22 cellular contexts compared by ENCODE assay signal in genomic region chr12:49256274-49256637, GRCh38. TPM values are rescaled to one million over a fixed set of nuclear protein-coding genes. Genes with fewer than 3 reads are reported as not detected.
DNase-seq lines count a peak whose midpoint lies in the region; ATAC-seq and TF ChIP-seq lines count a peak whose summit lies in the region.
"Had no signal": no experiment of that assay in that cellular context is flagged by ENCODE, and none has a peak within 500 bp of the region (broad histone marks: within the 10 kb centered on the region; RNA-seq: fewer than 3 reads in every experiment).

No MANE protein-coding gene starts in this region.

- H3K36me3 Mint-ChIP-seq in H9 (ENCODE audit: insufficient read depth in 1 of 3, low read depth in 3 of 3): no peaks in the 10 kb centered on the region
- H3K36me3 Mint-ChIP-seq: CD4-positive, alpha-beta memory T cell had no signal

- H2BK20ac ChIP-seq in H9 (ENCODE audit: low read depth, low read length, poor library complexity, severe bottlenecking): no peak overlapping the region

- H3K9me3 ChIP-seq in SK-N-MC (ENCODE audit: low read depth, low read length): no peaks in the 10 kb centered on the region
- H3K9me3 ChIP-seq in H9 (ENCODE audit: control insufficient read depth, low read depth, low read length): no peaks in the 10 kb centered on the region
- no peaks in the 10 kb centered on the region for H3K9me3 ChIP-seq in smooth muscle cell (replicated peaks; ENCODE audit: low read depth)
- H3K9me3 ChIP-seq: BLaER1, MG63, SJCRH30 had no signal

- H3F3A ChIP-seq in smooth muscle cell (ENCODE audit: low read depth): no peaks in the 10 kb centered on the region

- no peaks in the 10 kb centered on the region for H3K4me1 ChIP-seq in H9 (ENCODE audit: insufficient read depth, low read length)
- peaks cover 14% of the 10 kb centered on the region for H3K4me1 ChIP-seq in smooth muscle cell (ENCODE audit: low read depth)
- H3K4me1 ChIP-seq: SJCRH30 had no signal

- DNase-seq in left ventricle myocardium superior (no peak), left cardiac atrium (no peak), SK-N-MC (ENCODE audit: low read depth, low spot score) (no peak), globus pallidus (ENCODE audit: low spot score) (peak; percentile 9), H9 (no peak), smooth muscle cell (lab: John Stamatoyannopoulos, UW; ENCODE audit: unreplicated experiment) (no peak)
- DNase-seq: CD4-positive, alpha-beta memory T cell; DMS153; GOT3; Kasumi-1; MG63; NCI-H1092 treated with DMSO at 0.1 percent for 48 hours; NCI-H146; NCI-H2029; NCI-H226; NCI-H510A treated with DMSO at 0.1 percent for 48 hours; NCI-H748 treated with DMSO at 0.1 percent for 48 hours; SJCRH30 had no signal

- no peak overlapping the region for H4K5ac ChIP-seq in H9 (ENCODE audit: insufficient read length, low read depth, low read length)

- no peak overlapping the region for H3K4ac ChIP-seq in H9 (ENCODE audit: low read depth, low read length)

- H3K27ac ChIP-seq in SK-N-MC (peak overlapping the region; percentile 36; the same call in 1 of the 2 replicates), H9 (ENCODE audit: insufficient read length, low read depth, low read length) (no peak overlapping the region), smooth muscle cell (ENCODE audit: low read depth) (no peak overlapping the region)
- H3K27ac ChIP-seq: BLaER1, SJCRH30 had no signal

- H3K18ac ChIP-seq in H9 (ENCODE audit: insufficient read length, low read depth, low read length): no peak overlapping the region

- no peak overlapping the region for H3K14ac ChIP-seq in H9 (ENCODE audit: insufficient read depth, low read length)

- H3K36me3 ChIP-seq in SK-N-MC (ENCODE audit: insufficient read depth, low read length): no peaks in the 10 kb centered on the region
- no peaks in the 10 kb centered on the region for H3K36me3 ChIP-seq in smooth muscle cell (ENCODE audit: low read depth)
- H3K36me3 ChIP-seq: BLaER1, MG63, SJCRH30 had no signal

- H3K4me2 ChIP-seq in H9 (ENCODE audit: insufficient read depth, insufficient read length, low read length) (no peak overlapping the region), smooth muscle cell (no peak overlapping the region)
- H3K4me2 ChIP-seq: BLaER1 had no signal

- no peak overlapping the region for H3K4me3 ChIP-seq in SK-N-MC
- no peak overlapping the region for H3K4me3 ChIP-seq in smooth muscle cell
- H3K4me3 ChIP-seq: BLaER1, MG63, SJCRH30 had no signal

- no peak overlapping the region for H2BK15ac ChIP-seq in H9 (ENCODE audit: low read depth, low read length)

- no peak overlapping the region for H3K9ac ChIP-seq in SK-N-MC (ENCODE audit: insufficient read length)
- H3K9ac ChIP-seq in H9 (ENCODE audit: extremely low read depth, insufficient read length, low read length): no peak overlapping the region
- H3K9ac ChIP-seq in smooth muscle cell (ENCODE audit: low read depth): no peak overlapping the region
- H3K9ac ChIP-seq: BLaER1 had no signal

- no peak overlapping the region for H2BK120ac ChIP-seq in H9 (ENCODE audit: low read depth, low read length, poor library complexity, severe bottlenecking)

- H3T11ph ChIP-seq in H9 (ENCODE audit: low read length): no peak overlapping the region

- H2AFZ ChIP-seq in H9 (ENCODE audit: low read length) (no peak overlapping the region), smooth muscle cell (ENCODE audit: low read depth) (no peak overlapping the region)

- H2AK5ac ChIP-seq in H9 (ENCODE audit: insufficient read length, low read length): no peak overlapping the region

- H3K4me3 Mint-ChIP-seq in H9: no peak overlapping the region
- H3K4me3 Mint-ChIP-seq: CD4-positive, alpha-beta memory T cell had no signal

- H3K27me3 Mint-ChIP-seq in H9 (ENCODE audit: low read depth): no peaks in the 10 kb centered on the region

- H3K9me3 Mint-ChIP-seq in H9: no peaks in the 10 kb centered on the region
- H3K9me3 Mint-ChIP-seq: CD4-positive, alpha-beta memory T cell had no signal

- intact Hi-C loops in left ventricle myocardium superior (cut with micrococcal nuclease): no loop called here
- intact Hi-C loops in left cardiac atrium (cut with DNase I): no loop called here

- no peaks in the 10 kb centered on the region for H3K27me3 ChIP-seq in H9 (ENCODE audit: insufficient read depth, low read length)
- no peaks in the 10 kb centered on the region for H3K27me3 ChIP-seq in smooth muscle cell (ENCODE audit: low read depth)
- H3K27me3 ChIP-seq: BLaER1, MG63, SJCRH30 had no signal

- ATAC-seq in left ventricle myocardium superior: peak; percentile 41
- no peak for ATAC-seq in left cardiac atrium
- no peak for ATAC-seq in HG02852 (IDR thresholded peaks at IDR 0.05; ENCODE audit: unreplicated experiment)
- no peak for ATAC-seq in GM21723 (IDR thresholded peaks at IDR 0.05; ENCODE audit: unreplicated experiment)
- ATAC-seq: HCT116 had no signal

- no peak overlapping the region for H4K8ac ChIP-seq in H9 (replicated peaks; ENCODE audit: insufficient read length, low read depth, low read length)

- TF ChIP-seq CTCF in H9 (conservative IDR thresholded peaks at IDR 0.05) (no peak), smooth muscle cell (IDR thresholded peaks at IDR 0.05; ENCODE audit: borderline replicate concordance, insufficient read depth, poor library complexity, severe bottlenecking) (no peak)

- peaks cover 6 to 10% of the 10 kb centered on the region in 2 experiments for H3K4me1 Mint-ChIP-seq in H9

- H2BK5ac ChIP-seq in H9 (ENCODE audit: insufficient read length, low read length): no peak overlapping the region

- no peaks in the 10 kb centered on the region for H3K79me1 ChIP-seq in H9 (ENCODE audit: insufficient read depth, low read depth, low read length, poor library complexity, severe bottlenecking)

- no peak overlapping the region for H2BK12ac ChIP-seq in H9 (ENCODE audit: insufficient read length, low read depth, low read length)

- WGBS in H9 (ENCODE audit: extremely low coverage, insufficient read length, low lambda C conversion rate): no CpG with 5 or more reads among the region's 5 CpGs
- WGBS in smooth muscle cell (ENCODE audit: low lambda C conversion rate): 95% methylated on average over 5 of the region's 5 CpGs

- peak overlapping the region in 1 of 3 experiments; percentile 34; a peak in 1 of 7 replicates for H3K27ac Mint-ChIP-seq in H9
- H3K27ac Mint-ChIP-seq: CD4-positive, alpha-beta memory T cell had no signal

- no peaks in the 10 kb centered on the region for H3K23me2 ChIP-seq in H9 (ENCODE audit: insufficient read length, low read depth, low read length, poor library complexity, severe bottlenecking)

- no peak overlapping the region for H3K23ac ChIP-seq in H9 (ENCODE audit: insufficient read length, low read depth, low read length)

- H4K91ac ChIP-seq in H9 (ENCODE audit: insufficient read length, low read depth, low read length): no peak overlapping the region

- H3K79me2 ChIP-seq in H9 (ENCODE audit: insufficient read depth, low read length) (no peaks in the 10 kb centered on the region), smooth muscle cell (ENCODE audit: low read depth) (no peaks in the 10 kb centered on the region)

- no peak overlapping the region for H3K56ac ChIP-seq in H9 (ENCODE audit: insufficient read length, low read depth, low read length)

- H4K20me1 ChIP-seq in H9 (ENCODE audit: control insufficient read depth, insufficient read depth, insufficient read length) (no peaks in the 10 kb centered on the region), smooth muscle cell (ENCODE audit: low read depth) (no peaks in the 10 kb centered on the region)
- H4K20me1 ChIP-seq: BLaER1 had no signal

RNA-seq across cellular contexts. Expression of gene TUBA1C, which starts 8.6 kb away (rescaled TPM):
- 31.4 TPM for total RNA-seq in left ventricle myocardium superior
- 10 to 100 TPM; 68.0 to 99.9 TPM for total RNA-seq in left cardiac atrium
- 660 and 684 TPM in 2 replicates for total RNA-seq in H9 (2021)
- 538 and 586 TPM in 2 replicates for total RNA-seq in smooth muscle cell
- 280 and 284 TPM in 2 replicates for polyA plus RNA-seq in smooth muscle cell

RNA-seq across cellular contexts. Expression of gene PRPH, which starts 38.7 kb away (rescaled TPM):
- total RNA-seq in left ventricle myocardium superior: not detected
- under 1 TPM in 1 of 2 donors, not detected in 1; 0.59 TPM for total RNA-seq in left cardiac atrium
- total RNA-seq in H9 (2021): 1.1 and 2.2 TPM in 2 replicates
- not detected in 2 replicates for total RNA-seq in smooth muscle cell
- 0.43 TPM in 1 of 2 replicates, not detected in the other for polyA plus RNA-seq in smooth muscle cell
